Comparison of ENCODE assay signal across 8 cellular contexts in the genomic region with DNA sequence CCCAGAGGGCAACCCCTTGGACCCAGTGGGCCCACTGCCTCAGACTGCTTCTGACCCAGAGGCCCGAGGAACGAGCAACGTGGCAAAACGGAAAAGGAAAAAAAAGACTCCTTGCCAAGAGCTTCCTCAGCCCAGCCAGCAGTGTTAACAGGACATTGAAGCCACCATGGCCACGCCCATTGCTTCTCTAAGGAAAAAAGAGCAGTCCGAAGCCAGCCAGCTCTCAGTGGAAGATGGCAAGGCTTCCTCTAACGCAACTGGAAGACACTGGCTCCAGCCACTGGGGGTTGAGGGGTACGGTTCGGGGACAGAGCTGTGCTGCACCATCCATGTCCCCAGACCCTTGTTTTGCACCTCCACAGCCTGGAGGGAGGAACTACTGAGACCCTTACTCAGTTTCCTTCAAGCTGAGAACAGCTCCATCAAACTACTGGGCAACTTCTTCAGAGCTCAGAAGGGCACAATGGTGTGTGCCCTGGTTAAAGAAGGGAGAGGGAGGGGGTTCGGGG. TPM values are rescaled to one million over a fixed set of nuclear protein-coding genes. Genes with fewer than 3 reads are reported as not detected.
DNase-seq lines count a peak whose midpoint lies in the region; ATAC-seq, FAIRE-seq and TF ChIP-seq lines count a peak whose summit lies in the region.

No MANE protein-coding gene starts in this region.

- H3K4me3 ChIP-seq in SK-N-SH (ENCODE audit: low read depth in 2 of 2, low read length in 1 of 2) (no peak overlapping the region), esophagus squamous epithelium (no peak overlapping the region), skeletal muscle tissue (ENCODE audit: low read length in 3 of 3) (peak overlapping the region; percentile 16 to 55 (median 44))

- H3K36me3 ChIP-seq in SK-N-SH (replicated peaks in 1 of 2; ENCODE audit: control insufficient read depth in 1 of 2, insufficient read depth in 2 of 2, low read length in 1 of 2) (no peaks in the 10 kb centered on the region), esophagus squamous epithelium (no peaks in the 10 kb centered on the region), skeletal muscle tissue (ENCODE audit: control insufficient read depth in 3 of 3, insufficient read depth in 3 of 3, low read length in 3 of 3) (peaks cover 0 to 5% (median 2%) of the 10 kb centered on the region in 3 donors)

- CTCF ChIA-PET in SK-N-SH (lab: Yijun Ruan, JAX) = interaction anchor here (1.1 to 14.1 kb wide), 4 partner anchors 6 to 181 kb away, joined by 4 to 153 read pairs (median 72); no protein-coding TSS in a partner anchor

- H3K4me2 ChIP-seq in SK-N-SH = peak overlapping the region; percentile 78

- intact Hi-C loops in esophagus squamous epithelium (cut with DNase I) = no loop called here

- 82% methylated on average over 7 of the region's 10 CpGs for WGBS in SK-N-SH (ENCODE audit: low lambda C conversion rate)
- WGBS in esophagus squamous epithelium, 2 donors = 51 to 80% methylated on average over 1 to 7 of the region's 10 CpGs

- POLR2A ChIA-PET in SK-N-SH (lab: Yijun Ruan, JAX) = no interaction called here

- ATAC-seq in SK-N-SH treated with all-trans-retinoic acid at 6 μM for 48 hours = no peak
- no peak for ATAC-seq in GM18907 (IDR thresholded peaks at IDR 0.05; ENCODE audit: unreplicated experiment)
- no peak for ATAC-seq in GM19328 (IDR thresholded peaks at IDR 0.05; ENCODE audit: unreplicated experiment)

- no peaks in the 10 kb centered on the region for H4K20me1 ChIP-seq in SK-N-SH (ENCODE audit: insufficient read depth)

- H3K9ac ChIP-seq in SK-N-SH (peak overlapping the region; percentile 23; the same call in 1 of the 2 replicates), skeletal muscle tissue (ENCODE audit: low read depth in 1 of 3, low read length in 3 of 3) (peak overlapping the region; percentile 48 to 88 (median 81))

- H3K9me3 ChIP-seq in SK-N-SH = no peaks in the 10 kb centered on the region
- H3K9me3 ChIP-seq in esophagus squamous epithelium = no peaks in the 10 kb centered on the region
- no peaks in the 10 kb centered on the region for H3K9me3 ChIP-seq in skeletal muscle tissue (ENCODE audit: control insufficient read depth in 3 of 3, low read length in 3 of 3)

- H3K79me2 ChIP-seq in SK-N-SH (ENCODE audit: insufficient read depth) = no peaks in the 10 kb centered on the region

- peaks cover 39 to 71% of the 10 kb centered on the region in 2 experiments for H3K4me1 ChIP-seq in SK-N-SH (ENCODE audit: control insufficient read depth in 1 of 2, insufficient read depth in 2 of 2, low read depth in 1 of 2, low read length in 1 of 2)
- peaks cover 56 to 100% (median 69%) of the 10 kb centered on the region in 3 donors for H3K4me1 ChIP-seq in esophagus squamous epithelium
- peaks cover 77 to 98% (median 91%) of the 10 kb centered on the region in 3 donors for H3K4me1 ChIP-seq in skeletal muscle tissue (ENCODE audit: control insufficient read depth in 3 of 3, insufficient read depth in 3 of 3, low read length in 3 of 3)

- no peaks in the 10 kb centered on the region for H3K9me2 ChIP-seq in SK-N-SH

- TF ChIP-seq EP300 in SK-N-SH (IDR thresholded peaks at IDR 0.05; ENCODE audit: borderline replicate concordance in 1 of 2, low read depth in 1 of 2, low read length in 1 of 2) = no peak

- TF ChIP-seq RAD21 in SK-N-SH (IDR thresholded peaks at IDR 0.05; ENCODE audit: low read length) = no peak

- H3K27me3 ChIP-seq in SK-N-SH (ENCODE audit: insufficient read depth) (no peaks in the 10 kb centered on the region), esophagus squamous epithelium (peaks cover 0 to 33% (median 0%) of the 10 kb centered on the region in 4 donors), skeletal muscle tissue (ENCODE audit: control insufficient read depth in 3 of 3, insufficient read depth in 3 of 3, low read length in 3 of 3) (no peaks in the 10 kb centered on the region)

- no peak for DNase-seq in SK-N-SH
- peak; percentile 79 for DNase-seq in RPMI7951 (ENCODE audit: low read depth)
- DNase-seq in esophagus squamous epithelium (lab: John Stamatoyannopoulos, UW) = no peak
- no peak for DNase-seq in D721Med (ENCODE audit: insufficient read length, low spot score)

- no peak overlapping the region for H2AFZ ChIP-seq in SK-N-SH (ENCODE audit: low read depth)

- TF ChIP-seq CTCF in SK-N-SH (IDR thresholded peaks at IDR 0.05) (no peak), esophagus squamous epithelium (IDR thresholded peaks at IDR 0.05) (no peak), D721Med (IDR thresholded peaks at IDR 0.05; ENCODE audit: insufficient read depth, missing control alignments) (no peak)

- peaks cover 13% of the 10 kb centered on the region for H3F3A ChIP-seq in SK-N-SH (replicated peaks; ENCODE audit: insufficient read depth)

- H3K27ac ChIP-seq in SK-N-SH (ENCODE audit: low read depth in 2 of 2, low read length in 1 of 2) = peak overlapping the region; percentile 87 to 92
- peak overlapping the region; percentile 52 to 91 (median 84) for H3K27ac ChIP-seq in esophagus squamous epithelium
- peak overlapping the region; percentile 99 for H3K27ac ChIP-seq in skeletal muscle tissue (ENCODE audit: low read depth, low read length)

- no peak for TF ChIP-seq POLR2A in esophagus squamous epithelium (IDR thresholded peaks at IDR 0.05)

- no peak for FAIRE-seq in D721Med (lab: Jason Lieb, UNC)

TF ChIP-seq in SK-N-SH, 30 proteins besides CTCF, POLR2A, EP300 and RAD21 (continues in another document):
- TF ChIP-seq RFX5 (IDR thresholded peaks at IDR 0.05; ENCODE audit: low read length) = no peak
- TF ChIP-seq SIN3A (IDR thresholded peaks at IDR 0.05; ENCODE audit: borderline replicate concordance, low read depth, low read length) = no peak
- TF ChIP-seq, protein P1, sequence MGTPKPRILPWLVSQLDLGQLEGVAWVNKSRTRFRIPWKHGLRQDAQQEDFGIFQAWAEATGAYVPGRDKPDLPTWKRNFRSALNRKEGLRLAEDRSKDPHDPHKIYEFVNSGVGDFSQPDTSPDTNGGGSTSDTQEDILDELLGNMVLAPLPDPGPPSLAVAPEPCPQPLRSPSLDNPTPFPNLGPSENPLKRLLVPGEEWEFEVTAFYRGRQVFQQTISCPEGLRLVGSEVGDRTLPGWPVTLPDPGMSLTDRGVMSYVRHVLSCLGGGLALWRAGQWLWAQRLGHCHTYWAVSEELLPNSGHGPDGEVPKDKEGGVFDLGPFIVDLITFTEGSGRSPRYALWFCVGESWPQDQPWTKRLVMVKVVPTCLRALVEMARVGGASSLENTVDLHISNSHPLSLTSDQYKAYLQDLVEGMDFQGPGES (IDR thresholded peaks at IDR 0.05; ENCODE audit: low read depth, low read length) = no peak
- TF ChIP-seq, protein P2, sequence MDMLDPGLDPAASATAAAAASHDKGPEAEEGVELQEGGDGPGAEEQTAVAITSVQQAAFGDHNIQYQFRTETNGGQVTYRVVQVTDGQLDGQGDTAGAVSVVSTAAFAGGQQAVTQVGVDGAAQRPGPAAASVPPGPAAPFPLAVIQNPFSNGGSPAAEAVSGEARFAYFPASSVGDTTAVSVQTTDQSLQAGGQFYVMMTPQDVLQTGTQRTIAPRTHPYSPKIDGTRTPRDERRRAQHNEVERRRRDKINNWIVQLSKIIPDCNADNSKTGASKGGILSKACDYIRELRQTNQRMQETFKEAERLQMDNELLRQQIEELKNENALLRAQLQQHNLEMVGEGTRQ (IDR thresholded peaks at IDR 0.05; ENCODE audit: borderline replicate concordance, low read depth, low read length) = no peak

TF ChIP-seq in SK-N-SH treated with all-trans-retinoic acid at 6 μM for 48 hours, 23 proteins besides CTCF, POLR2A, EP300 and RAD21 (continues in another document):
- no peak for TF ChIP-seq ZNF565 (CRISPR knock-in tag; conservative IDR thresholded peaks at IDR 0.05; ENCODE audit: low read depth)
- TF ChIP-seq ESRRG (CRISPR knock-in tag; IDR thresholded peaks at IDR 0.05) = no peak
- TF ChIP-seq SNAI2 (CRISPR knock-in tag; IDR thresholded peaks at IDR 0.05) = no peak
- TF ChIP-seq TCF4 (CRISPR knock-in tag; IDR thresholded peaks at IDR 0.05; ENCODE audit: borderline replicate concordance) = no peak
- TF ChIP-seq TOX (CRISPR knock-in tag; IDR thresholded peaks at IDR 0.05; ENCODE audit: borderline replicate concordance) = no peak
- no peak for TF ChIP-seq OSR1 (CRISPR knock-in tag; IDR thresholded peaks at IDR 0.05)
- TF ChIP-seq RARB (CRISPR knock-in tag; IDR thresholded peaks at IDR 0.05) = no peak
- TF ChIP-seq, protein P3, sequence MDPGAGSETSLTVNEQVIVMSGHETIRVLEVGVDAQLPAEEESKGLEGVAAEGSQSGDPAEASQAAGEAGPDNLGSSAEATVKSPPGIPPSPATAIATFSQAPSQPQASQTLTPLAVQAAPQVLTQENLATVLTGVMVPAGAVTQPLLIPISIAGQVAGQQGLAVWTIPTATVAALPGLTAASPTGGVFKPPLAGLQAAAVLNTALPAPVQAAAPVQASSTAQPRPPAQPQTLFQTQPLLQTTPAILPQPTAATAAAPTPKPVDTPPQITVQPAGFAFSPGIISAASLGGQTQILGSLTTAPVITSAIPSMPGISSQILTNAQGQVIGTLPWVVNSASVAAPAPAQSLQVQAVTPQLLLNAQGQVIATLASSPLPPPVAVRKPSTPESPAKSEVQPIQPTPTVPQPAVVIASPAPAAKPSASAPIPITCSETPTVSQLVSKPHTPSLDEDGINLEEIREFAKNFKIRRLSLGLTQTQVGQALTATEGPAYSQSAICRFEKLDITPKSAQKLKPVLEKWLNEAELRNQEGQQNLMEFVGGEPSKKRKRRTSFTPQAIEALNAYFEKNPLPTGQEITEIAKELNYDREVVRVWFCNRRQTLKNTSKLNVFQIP (CRISPR knock-in tag; IDR thresholded peaks at IDR 0.05; ENCODE audit: borderline replicate concordance, low read depth) = no peak

RNA-seq across cellular contexts. Expression of a gene that starts 10.7 kb away (rescaled TPM):
- polyA plus RNA-seq in SK-N-SH (2012; rRNA removed) = 0.72 and 1.0 TPM in 2 replicates
- polyA plus RNA-seq in SK-N-SH (2012; cell fraction: cytosol; rRNA removed) = 0.58 and 0.64 TPM in 2 replicates
- 2.2 and 2.5 TPM in 2 replicates for polyA plus RNA-seq in SK-N-SH (2012; cell fraction: nucleus; rRNA removed)
- 13.8 and 13.9 TPM in 2 replicates for total RNA-seq in RPMI7951 (2014; rRNA removed; shearing (Covaris generic))
- total RNA-seq in esophagus squamous epithelium (1 to 10 TPM in 2 of 4 donors, under 1 TPM in 2; 0.31 to 4.4 (median 1.4) TPM), skeletal muscle tissue (8.4 TPM)

RNA-seq across cellular contexts. Expression of a gene that starts 59.0 kb away (rescaled TPM):
- 489 and 501 TPM in 2 replicates for polyA plus RNA-seq in SK-N-SH (2012; rRNA removed)
- 524 and 758 TPM in 2 replicates for polyA plus RNA-seq in SK-N-SH (2012; cell fraction: cytosol; rRNA removed)
- polyA plus RNA-seq in SK-N-SH (2012; cell fraction: nucleus; rRNA removed) = 94.9 and 167 TPM in 2 replicates
- total RNA-seq in RPMI7951 (2014; rRNA removed; shearing (Covaris generic)) = 404 and 461 TPM in 2 replicates
- 100 to 1,000 TPM; 177 to 369 (median 237) TPM for total RNA-seq in esophagus squamous epithelium
- 72.5 TPM for total RNA-seq in skeletal muscle tissue

Comparison
In these comparisons a context has a peak if more than half of its experiments do, and no peak if none do; other contexts are left out.
1. H3K4me3 ChIP-seq: peak in skeletal muscle tissue (3 of 3); none in SK-N-SH (0 of 2) and esophagus squamous epithelium (0 of 4).
2. Peak in every context shown above with its lines, with median percentiles within 50 percentile points of each other: H3K27ac ChIP-seq.